ENCODE assay signal across 9 cellular contexts in the genomic region with DNA sequence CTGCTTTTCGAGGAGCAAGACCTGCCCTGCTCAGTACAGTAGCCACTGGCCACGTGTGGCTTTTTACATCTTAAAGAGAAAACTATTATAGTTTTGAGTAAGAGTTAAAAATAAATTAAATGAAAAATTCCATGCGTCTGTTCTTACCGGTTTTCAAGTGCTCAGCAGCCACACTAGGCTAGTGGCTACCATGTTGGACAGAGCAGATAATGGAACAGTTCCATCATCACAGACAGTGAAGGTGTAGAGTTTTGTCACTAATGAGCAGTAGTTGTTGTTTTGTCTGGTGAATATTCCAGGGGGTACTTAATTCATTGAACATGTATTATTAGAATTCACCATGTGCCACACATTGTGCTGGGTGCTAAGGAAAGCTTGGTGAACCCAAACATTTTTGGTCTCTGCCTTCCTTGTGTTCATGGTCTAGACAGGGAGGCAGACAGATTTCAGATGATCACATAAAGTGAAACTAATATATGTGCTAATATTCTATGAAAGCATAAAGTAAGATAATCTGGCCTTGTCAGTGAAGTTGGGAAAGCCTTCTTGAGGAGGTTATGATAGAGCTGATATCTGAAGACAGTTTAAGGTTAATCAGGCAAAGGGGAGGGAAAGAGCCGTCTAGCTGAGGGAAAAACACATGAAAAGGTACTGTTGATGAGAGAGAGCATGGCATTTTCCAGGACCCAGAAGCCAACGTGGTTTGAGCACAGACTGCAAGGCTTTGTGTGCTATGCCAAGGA. TPM values are rescaled to one million over a fixed set of nuclear protein-coding genes. Genes with fewer than 3 reads are reported as not detected.
DNase-seq lines count a peak whose midpoint lies in the region; ATAC-seq and TF ChIP-seq lines count a peak whose summit lies in the region.
"Had no signal": no experiment of that assay in that cellular context is flagged by ENCODE, and none has a peak within 500 bp of the region (broad histone marks: within the 10 kb centered on the region; RNA-seq: fewer than 3 reads in every experiment).

No MANE protein-coding gene starts in this region.

- 31 to 36% methylated on average over 5 to 6 of the region's 6 CpGs for WGBS in ectodermal cell, 2 experiments

- ATAC-seq in GM21381 (IDR thresholded peaks at IDR 0.05; ENCODE audit: unreplicated experiment) (no peak), GM21529 (IDR thresholded peaks at IDR 0.05; ENCODE audit: unreplicated experiment) (no peak)

- no peak overlapping the region for H3K27ac ChIP-seq in ectodermal cell (ENCODE audit: insufficient read depth, low read depth, low read length, poor library complexity, severe bottlenecking)

- H3K27me3 ChIP-seq in MG63 = peaks cover 4% of the 10 kb centered on the region; the same call in 1 of the 2 replicates
- peaks cover 23% of the 10 kb centered on the region for H3K27me3 ChIP-seq in ectodermal cell (ENCODE audit: control insufficient read depth, insufficient read depth, low read length, poor library complexity, severe bottlenecking)

- DNase-seq in Calu3 = no peak
- no peak for DNase-seq in MG63
- no peak for DNase-seq in osteocyte (ENCODE audit: extremely low spot score, unreplicated experiment)
- no peak for DNase-seq in CD1c-positive myeloid dendritic cell (ENCODE audit: extremely low spot score)
- DNase-seq in C1 segment of cervical spinal cord (lab: John Stamatoyannopoulos, UW) = no peak
- DNase-seq: stimulated activated naive CD4-positive, alpha-beta T cell had no signal

- H3K27me3 Mint-ChIP-seq in Calu3 (ENCODE audit: unreplicated experiment) (peaks cover 17% of the 10 kb centered on the region), osteocyte (ENCODE audit: unreplicated experiment) (peaks cover 19% of the 10 kb centered on the region)

- H3K36me3 Mint-ChIP-seq in Calu3 (ENCODE audit: insufficient read depth, unreplicated experiment) (peaks cover 18% of the 10 kb centered on the region), osteocyte (ENCODE audit: unreplicated experiment) (peaks cover 5% of the 10 kb centered on the region)

- no peaks in the 10 kb centered on the region for H3K9me3 Mint-ChIP-seq in Calu3 (ENCODE audit: low read depth, unreplicated experiment)
- no peaks in the 10 kb centered on the region for H3K9me3 Mint-ChIP-seq in osteocyte (ENCODE audit: unreplicated experiment)

- H3K4me1 Mint-ChIP-seq in Calu3 (ENCODE audit: low read depth, unreplicated experiment) (peaks cover 14% of the 10 kb centered on the region), osteocyte (ENCODE audit: unreplicated experiment) (peaks cover 20% of the 10 kb centered on the region)

- H3K36me3 ChIP-seq in MG63 (no peaks in the 10 kb centered on the region), ectodermal cell (ENCODE audit: control insufficient read depth, insufficient read depth, low read length) (no peaks in the 10 kb centered on the region)

- TF ChIP-seq CTCF in Calu3 (IDR thresholded peaks at IDR 0.05; ENCODE audit: unreplicated experiment) (no peak), osteocyte (IDR thresholded peaks at IDR 0.05) (no peak)

- H3K9me3 ChIP-seq in MG63 (no peaks in the 10 kb centered on the region), ectodermal cell (ENCODE audit: control insufficient read depth, low read length) (no peaks in the 10 kb centered on the region)

- H3K4me3 Mint-ChIP-seq in Calu3 (ENCODE audit: low read depth, unreplicated experiment) (peak overlapping the region; percentile 97), osteocyte (ENCODE audit: unreplicated experiment) (peak overlapping the region; percentile 93)

- peak overlapping the region; percentile 97 for H3K4me3 ChIP-seq in MG63
- peak overlapping the region; percentile 98 for H3K4me3 ChIP-seq in ectodermal cell (ENCODE audit: insufficient read depth, low read depth, low read length)

- CTCF ChIA-PET in Calu3 (lab: Charles Lee) = no interaction called here

- intact Hi-C loops in Calu3 (cut with micrococcal nuclease; ENCODE audit: unreplicated experiment) = no loop called here

- no TSS peak for BruUV-seq in Calu3 (replicated peaks; lab: Mats Ljungman, UMichigan)

- H3K4me1 ChIP-seq in ectodermal cell (ENCODE audit: control insufficient read depth, insufficient read depth, low read length) = no peaks in the 10 kb centered on the region

- no peak overlapping the region for H3K27ac Mint-ChIP-seq in Calu3 (ENCODE audit: unreplicated experiment)
- H3K27ac Mint-ChIP-seq in osteocyte (ENCODE audit: unreplicated experiment) = peak overlapping the region; percentile 91

RNA-seq across cellular contexts. Expression of a gene that starts 1.4 kb away (rescaled TPM):
- total RNA-seq in Calu3 (2022) (15.8 and 16.1 TPM in 2 replicates), osteocyte (18.5 and 22.7 TPM in 2 replicates)
- total RNA-seq in MG63 (2014; rRNA removed; shearing (Covaris generic); ENCODE audit: low replicate concordance) = 7.1 and 10.8 TPM in 2 replicates
- 27.9 TPM for polyA plus RNA-seq in ectodermal cell (2013, experiment 1 of 4)
- 33.0 TPM for polyA plus RNA-seq in ectodermal cell (2013, experiment 2 of 4)
- 20.4 TPM for polyA plus RNA-seq in ectodermal cell (2013, experiment 3 of 4)
- 26.7 TPM for polyA plus RNA-seq in ectodermal cell (2013, experiment 4 of 4)
